23 cellular contexts compared by ENCODE assay signal in the genomic region with DNA sequence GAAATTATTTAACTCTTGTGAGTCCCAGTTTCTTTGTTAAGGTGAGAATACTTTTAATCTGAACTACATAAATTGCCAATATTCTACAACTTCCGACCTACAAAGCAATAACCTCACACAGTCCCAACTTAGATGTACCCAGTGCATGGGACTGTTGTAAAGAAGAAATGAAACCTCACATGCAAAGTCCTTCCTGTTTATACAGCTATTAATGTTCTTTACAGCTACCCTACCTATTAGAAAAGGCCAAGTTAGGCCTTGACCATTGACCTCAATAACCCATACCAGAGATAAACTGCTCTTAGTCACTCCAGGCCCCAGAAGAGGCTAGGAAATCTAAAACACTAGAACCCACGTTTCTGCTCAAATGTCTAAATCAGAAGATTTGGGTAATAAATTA.
DNase-seq lines count a peak whose midpoint lies in the region; ATAC-seq and TF ChIP-seq lines count a peak whose summit lies in the region.
"Had no signal": no experiment of that assay in that cellular context is flagged by ENCODE, and none has a peak within 500 bp of the region (broad histone marks: within the 10 kb centered on the region; RNA-seq: fewer than 3 reads in every experiment).

No MANE protein-coding gene starts in this region.

- H3K36me3 ChIP-seq in SJCRH30 (no peaks in the 10 kb centered on the region), tibial artery (no peaks in the 10 kb centered on the region)
- H3K36me3 ChIP-seq: esophagus muscularis mucosa, HAP-1, heart right ventricle had no signal

- ATAC-seq in GM18505 (IDR thresholded peaks at IDR 0.05; ENCODE audit: unreplicated experiment): peak; percentile 81
- ATAC-seq in GM19463 (IDR thresholded peaks at IDR 0.05; ENCODE audit: unreplicated experiment): peak; percentile 86
- peak; percentile 73 for ATAC-seq in HG02840 (IDR thresholded peaks at IDR 0.05; ENCODE audit: low FRiP score, unreplicated experiment)
- peak; percentile 87 for ATAC-seq in HG03520 (IDR thresholded peaks at IDR 0.05; ENCODE audit: unreplicated experiment)
- ATAC-seq: activated CD4-positive, CD25-positive, alpha-beta regulatory T cell treated with anti-CD3 and anti-CD28 coated beads, Interleukin-2, amount 50 U/mL, for 24 hours; activated CD8-positive, alpha-beta memory T cell treated with anti-CD3 and anti-CD28 coated beads, Interleukin-2, amount 10 ng/mL, durations not matched to agents 7 days and 5 days; body of pancreas; heart right ventricle; stimulated activated naive CD8-positive, alpha-beta T cell treated with anti-CD3 and anti-CD28 coated beads, Interleukin-15, Interleukin-2, amounts not matched to agents 100 U/mL and 50 U/mL, for 24 hours had no signal

- H3K9me3 ChIP-seq in SJCRH30 (replicated peaks): no peaks in the 10 kb centered on the region
- no peaks in the 10 kb centered on the region for H3K9me3 ChIP-seq in tibial artery
- H3K9me3 ChIP-seq: body of pancreas, esophagus muscularis mucosa, HAP-1 had no signal

- H3K4me1 ChIP-seq in SJCRH30: no peaks in the 10 kb centered on the region
- H3K4me1 ChIP-seq in tibial artery: no peaks in the 10 kb centered on the region
- H3K4me1 ChIP-seq: body of pancreas, esophagus muscularis mucosa, HAP-1 had no signal

- no peak for TF ChIP-seq POLR2A in GM18505 (IDR thresholded peaks at IDR 0.05; ENCODE audit: borderline replicate concordance, extremely low read depth, insufficient read depth, insufficient read length)

- H3K27me3 ChIP-seq in SJCRH30 (no peaks in the 10 kb centered on the region), tibial artery (no peaks in the 10 kb centered on the region)
- H3K27me3 ChIP-seq: body of pancreas, esophagus muscularis mucosa, heart right ventricle had no signal

- DNase-seq in T-helper 9 cell (no peak), SJCRH30 (no peak), tibial artery (no peak), NOMO-1 treated with DMSO at 0.1 percent for 48 hours (lab: John Stamatoyannopoulos, UW; ENCODE audit: unreplicated experiment) (no peak)
- DNase-seq: ACHN; activated CD8-positive, alpha-beta memory T cell treated with anti-CD3 and anti-CD28 coated beads, Interleukin-2, amount 10 ng/mL, durations not matched to agents 7 days and 5 days; activated naive CD4-positive, alpha-beta T cell treated with anti-CD3 and anti-CD28 coated beads for 36 hours; body of pancreas; CD8-positive, alpha-beta memory T cell; dermis blood vessel endothelial cell; heart right ventricle; kidney; NCI-H187 treated with DMSO at 0.1 percent for 48 hours; NCI-H69; nucleus accumbens; stimulated activated naive CD8-positive, alpha-beta T cell treated with anti-CD3 and anti-CD28 coated beads, Interleukin-15, Interleukin-2, amounts not matched to agents 100 U/mL and 50 U/mL, for 24 hours had no signal

- no peak overlapping the region for H3K4me3 ChIP-seq in SJCRH30
- no peak overlapping the region for H3K4me3 ChIP-seq in tibial artery
- H3K4me3 ChIP-seq: body of pancreas, esophagus muscularis mucosa, HAP-1, heart right ventricle had no signal

- intact Hi-C loops in tibial artery (cut with DNase I; ENCODE audit: low total_unique reads): no loop called here

- no peak for TF ChIP-seq CTCF in tibial artery (IDR thresholded peaks at IDR 0.05)

- H3K27ac ChIP-seq in SJCRH30 (no peak overlapping the region), tibial artery (no peak overlapping the region)
- H3K27ac ChIP-seq: body of pancreas, esophagus muscularis mucosa, heart right ventricle had no signal
